ENCODE assay signal across 27 cellular contexts in genomic region chr14:61122862-61123261, GRCh38.
"Had no signal": no experiment of that assay in that cellular context is flagged by ENCODE, and none has a peak within 500 bp of the region (broad histone marks: within the 10 kb centered on the region; RNA-seq: fewer than 3 reads in every experiment).

No MANE protein-coding gene starts in this region.

- ATAC-seq: effector memory CD8-positive, alpha-beta T cell; esophagus mucosa; foreskin keratinocyte; left colon; left lobe of liver; left ventricle myocardium superior; lower lobe of right lung; mucosa of descending colon had no signal

- DNase-seq: colonic mucosa; cortex of kidney; effector CD8-positive, alpha-beta T cell; effector memory CD8-positive, alpha-beta T cell; endodermal cell; erythroblast; esophagus squamous epithelium; foreskin keratinocyte; glutamatergic neuron; head of caudate nucleus; hypothalamus; immature natural killer cell; islet precursor cell; kidney; kidney glomerular epithelial cell; left colon; left ventricle myocardium superior; lower lobe of right lung; mesenchymal stem cell; mucosa of descending colon; naive B cell had no signal

- H3K27me3 ChIP-seq: colonic mucosa, foreskin keratinocyte, hepatocyte had no signal

- H3K79me2 ChIP-seq: hepatocyte had no signal

- H3K9me3 ChIP-seq: colonic mucosa, lower lobe of right lung, mucosa of descending colon had no signal

- H3K36me3 ChIP-seq: colonic mucosa, esophagus squamous epithelium, lower lobe of right lung had no signal

- H3K27ac ChIP-seq: colonic mucosa, epithelial cell of prostate, esophagus squamous epithelium, foreskin keratinocyte, hepatocyte, lower lobe of right lung had no signal

- H2AFZ ChIP-seq: hepatocyte had no signal

- H3K4me3 ChIP-seq: colonic mucosa, esophagus squamous epithelium, hepatocyte, lower lobe of right lung, mucosa of descending colon had no signal

- H3K4me2 ChIP-seq: hepatocyte had no signal

- H3K4me1 ChIP-seq: colonic mucosa, foreskin keratinocyte had no signal

- FAIRE-seq: endometrium, frontal cortex, kidney had no signal
